Comparison of ENCODE assay signal across 1 cellular context in the genomic region with DNA sequence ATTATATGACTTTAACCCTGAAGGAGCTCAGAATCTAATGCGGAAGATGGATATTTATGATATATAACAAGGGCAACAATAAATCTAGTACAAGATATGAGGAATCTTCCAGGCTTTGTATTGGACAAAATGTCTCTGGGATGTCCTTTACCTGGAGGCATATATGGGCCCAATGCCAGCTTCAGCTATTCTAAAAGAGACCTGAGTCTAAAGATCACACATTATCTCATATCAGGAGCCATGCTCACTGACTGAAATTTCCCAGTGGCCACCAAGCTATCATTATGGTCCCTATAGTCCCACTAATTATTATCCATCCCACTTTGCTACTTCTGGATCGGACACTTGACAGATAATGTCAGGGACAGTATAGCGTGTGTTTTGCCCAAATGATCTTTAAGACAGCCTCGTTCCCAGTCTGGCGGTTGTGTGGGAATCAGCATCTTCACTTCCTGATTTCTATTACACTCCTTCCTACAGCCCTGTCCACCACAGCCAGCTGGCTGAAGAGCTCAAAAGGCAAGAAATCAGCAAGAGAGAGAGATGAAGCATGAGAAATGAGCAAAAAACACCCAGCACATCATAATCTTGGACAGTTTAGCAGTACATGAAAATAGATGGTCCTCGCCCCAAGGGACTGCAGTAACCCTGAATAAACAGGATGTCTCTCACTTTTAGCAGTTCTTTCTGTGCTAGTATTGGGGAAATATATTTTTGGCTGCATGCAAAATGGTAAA.
TF ChIP-seq lines count a peak whose summit lies in the region.

No MANE protein-coding gene starts in this region.

TF ChIP-seq in GM12878, 131 proteins besides CTCF, POLR2A, EP300 and RAD21:
- TF ChIP-seq SUPT20H (IDR thresholded peaks at IDR 0.05; ENCODE audit: borderline replicate concordance, control insufficient read depth, low read depth, low read length) (no peak), SPI1 (IDR thresholded peaks at IDR 0.05; ENCODE audit: borderline replicate concordance, insufficient read depth, low read depth, low read length) (peak; percentile 31; the same call in 1 of the 2 replicates)
